25 cellular contexts compared by ENCODE assay signal in genomic region chr9:133924453-133924852, GRCh38.
DNase-seq lines count a peak whose midpoint lies in the region; ATAC-seq, FAIRE-seq and TF ChIP-seq lines count a peak whose summit lies in the region.
"Had no signal": no experiment of that assay in that cellular context is flagged by ENCODE, and none has a peak within 500 bp of the region (broad histone marks: within the 10 kb centered on the region; RNA-seq: fewer than 3 reads in every experiment).

No MANE protein-coding gene starts in this region.

- no peak overlapping the region for H2AFZ ChIP-seq in HepG2 (ENCODE audit: low read length)

- BruUV-seq in HepG2 (replicated peaks; lab: Mats Ljungman, UMichigan) = no TSS peak

- no peak overlapping the region for H3K27ac Mint-ChIP-seq in endodermal cell
- peak overlapping the region; percentile 36 for H3K27ac Mint-ChIP-seq in mesothelial cell of epicardium
- H3K27ac Mint-ChIP-seq in type B pancreatic cell = peak overlapping the region; percentile 56
- H3K27ac Mint-ChIP-seq: CD8-positive, alpha-beta memory T cell had no signal

- TF ChIP-seq EP300 in HepG2 (IDR thresholded peaks at IDR 0.05; ENCODE audit: low read depth in 2 of 2, low read length in 2 of 2) (no peak), HepG2 (CRISPR knock-in tag; IDR thresholded peaks at IDR 0.05; ENCODE audit: borderline replicate concordance) (no peak)

- peaks cover 6 to 33% of the 10 kb centered on the region in 2 experiments for H3K36me3 ChIP-seq in HepG2 (replicated peaks in 1 of 2; ENCODE audit: control insufficient read depth in 1 of 2, insufficient read depth in 2 of 2, low read length in 2 of 2)
- H3K36me3 ChIP-seq in right lobe of liver = no peaks in the 10 kb centered on the region
- no peaks in the 10 kb centered on the region for H3K36me3 ChIP-seq in endodermal cell (ENCODE audit: control insufficient read depth, insufficient read depth, low read length)

- H3K4me3 ChIP-seq in HepG2 (replicated peaks in 1 of 3; ENCODE audit: insufficient read depth in 1 of 3, low read depth in 2 of 3, low read length in 3 of 3) (no peak overlapping the region), right lobe of liver (no peak overlapping the region), endodermal cell (ENCODE audit: low read length) (no peak overlapping the region)
- H3K4me3 ChIP-seq: SJSA1 had no signal

- no peaks in the 10 kb centered on the region for H3K9me3 ChIP-seq in HepG2 (ENCODE audit: low read length)
- no peaks in the 10 kb centered on the region for H3K9me3 ChIP-seq in right lobe of liver
- H3K9me3 ChIP-seq in endodermal cell (ENCODE audit: control insufficient read depth, low read length) = no peaks in the 10 kb centered on the region
- H3K9me3 ChIP-seq: SJSA1 had no signal

- H3K27me3 Mint-ChIP-seq in endodermal cell (ENCODE audit: insufficient read depth) = no peaks in the 10 kb centered on the region
- H3K27me3 Mint-ChIP-seq in mesothelial cell of epicardium (ENCODE audit: low read depth) = no peaks in the 10 kb centered on the region
- H3K27me3 Mint-ChIP-seq in type B pancreatic cell = no peaks in the 10 kb centered on the region
- H3K27me3 Mint-ChIP-seq: CD8-positive, alpha-beta memory T cell had no signal

- DNase-seq in HepG2 (ENCODE audit: low spot score) (peak; percentile 46), right lobe of liver (no peak), endodermal cell (no peak), mesothelial cell of epicardium (ENCODE audit: low spot score in 2 of 2, unreplicated experiment in 2 of 2) (no peak), type B pancreatic cell (ENCODE audit: extremely low spot score, unreplicated experiment) (no peak), germinal center (ENCODE audit: low spot score) (no peak), frontal cortex (ENCODE audit: low spot score in 2 of 2) (no peak)
- DNase-seq: 8988T; AML-193; Calu3; CD8-positive, alpha-beta memory T cell; DMS153; NCI-H1417; NCI-H1694 treated with DMSO at 0.1 percent for 48 hours; NCI-H2081 treated with DMSO at 0.1 percent for 48 hours; NCI-H2171 treated with DMSO at 0.1 percent for 48 hours; NCI-H524 treated with DMSO at 0.1 percent for 48 hours; NCI-H82 had no signal

- CTCF ChIA-PET in HepG2 (lab: Yijun Ruan, JAX; ENCODE audit: low intra/inter-chr PET ratio, low total read pairs) = interaction anchor here (1.0 kb wide), 1 partner anchor 70 kb away, joined by 4 read pairs; no protein-coding TSS in a partner anchor

- peaks cover 6% of the 10 kb centered on the region for H3K9me3 Mint-ChIP-seq in endodermal cell
- no peaks in the 10 kb centered on the region for H3K9me3 Mint-ChIP-seq in mesothelial cell of epicardium
- no peaks in the 10 kb centered on the region for H3K9me3 Mint-ChIP-seq in type B pancreatic cell
- H3K9me3 Mint-ChIP-seq: CD8-positive, alpha-beta memory T cell had no signal

- H3K27ac ChIP-seq in HepG2 (ENCODE audit: extremely low read length, insufficient read depth, low read length) (no peak overlapping the region), right lobe of liver (no peak overlapping the region), endodermal cell (ENCODE audit: low read depth, low read length) (no peak overlapping the region)
- H3K27ac ChIP-seq: C4-2B, SJSA1 had no signal

- TF ChIP-seq POLR2A in HepG2 (IDR thresholded peaks at IDR 0.05; ENCODE audit: insufficient read depth in 1 of 2, low read depth in 2 of 2, low read length in 2 of 2) (no peak), right lobe of liver (IDR thresholded peaks at IDR 0.05) (no peak)

- H3K27me3 ChIP-seq in HepG2 (ENCODE audit: control insufficient read depth in 1 of 2, insufficient read depth in 2 of 2, low read length in 2 of 2) = no peaks in the 10 kb centered on the region
- H3K27me3 ChIP-seq in right lobe of liver = no peaks in the 10 kb centered on the region
- H3K27me3 ChIP-seq in endodermal cell (ENCODE audit: control insufficient read depth, insufficient read depth, low read length, poor library complexity, severe bottlenecking) = no peaks in the 10 kb centered on the region
- H3K27me3 ChIP-seq: SJSA1 had no signal

- H3K79me2 ChIP-seq in HepG2 (ENCODE audit: insufficient read depth, low read length) = peaks cover 55% of the 10 kb centered on the region

- H4K20me1 ChIP-seq in HepG2 (ENCODE audit: insufficient read depth, low read length) = peaks cover 17% of the 10 kb centered on the region; the same call in 1 of the 2 replicates

- in situ Hi-C loops in HepG2 (cut with HindIII; ENCODE audit: extremely low pct_ligation_motif_present, low pct_unique_long_range_greater_than_20kb) = no loop called here

- H3K4me2 ChIP-seq in HepG2 (ENCODE audit: low read depth, low read length) = no peak overlapping the region

- POLR2A ChIA-PET in HepG2 (lab: Yijun Ruan, JAX) = interaction anchor here (0.6 to 1.5 kb wide), 4 partner anchors 10 to 69 kb away, joined by 3 to 9 read pairs (median 4); no protein-coding TSS in a partner anchor

- H3K4me3 Mint-ChIP-seq in endodermal cell = no peak overlapping the region
- H3K4me3 Mint-ChIP-seq in mesothelial cell of epicardium = no peak overlapping the region
- H3K4me3 Mint-ChIP-seq in type B pancreatic cell = no peak overlapping the region
- H3K4me3 Mint-ChIP-seq: CD8-positive, alpha-beta memory T cell had no signal

- 76% methylated on average over 3 of the region's 5 CpGs for WGBS in HepG2 (ENCODE audit: low lambda C conversion rate)
- no CpG with 5 or more reads among the region's 5 CpGs for WGBS in right lobe of liver (ENCODE audit: insufficient coverage, low coverage, low lambda C conversion rate, missing lambda C conversion rate)
- WGBS in endodermal cell (ENCODE audit: insufficient coverage in 1 of 2, insufficient read length in 1 of 2), 2 experiments = 93 to 96% methylated on average over 4 to 5 of the region's 5 CpGs

- H3K4me1 Mint-ChIP-seq in endodermal cell (no peaks in the 10 kb centered on the region), mesothelial cell of epicardium (peaks cover 5% of the 10 kb centered on the region), type B pancreatic cell (ENCODE audit: unreplicated experiment) (peaks cover 16% of the 10 kb centered on the region)
- H3K4me1 Mint-ChIP-seq: CD8-positive, alpha-beta memory T cell had no signal

- peak; percentile 64 for TF ChIP-seq RAD21 in HepG2 (CRISPR knock-in tag; IDR thresholded peaks at IDR 0.05)

- TF ChIP-seq CTCF in HepG2 (CRISPR knock-in tag; IDR thresholded peaks at IDR 0.05) (peak; percentile 68), right lobe of liver (IDR thresholded peaks at IDR 0.05) (no peak), endodermal cell (conservative IDR thresholded peaks at IDR 0.05) (peak; percentile 55), mesothelial cell of epicardium (IDR thresholded peaks at IDR 0.05; ENCODE audit: unreplicated experiment) (no peak), type B pancreatic cell (conservative IDR thresholded peaks at IDR 0.05) (peak; percentile 36)

- H3K4me1 ChIP-seq in HepG2 (ENCODE audit: insufficient read depth, low read length) (peaks cover 19% of the 10 kb centered on the region), right lobe of liver (no peaks in the 10 kb centered on the region), endodermal cell (ENCODE audit: control insufficient read depth, insufficient read depth, low read length) (no peaks in the 10 kb centered on the region)
- H3K4me1 ChIP-seq: SJSA1 had no signal

- peak; percentile 72 for FAIRE-seq in HepG2 (lab: Jason Lieb, UNC)
- no peak for FAIRE-seq in frontal cortex (lab: Jason Lieb, UNC)
- FAIRE-seq: GM12891, H54, RCC 7860 had no signal

- H3K36me3 Mint-ChIP-seq in endodermal cell (ENCODE audit: low read depth) = peaks cover 27% of the 10 kb centered on the region
- H3K36me3 Mint-ChIP-seq in mesothelial cell of epicardium = peaks cover 17% of the 10 kb centered on the region
- H3K36me3 Mint-ChIP-seq in type B pancreatic cell = peaks cover 8% of the 10 kb centered on the region
- H3K36me3 Mint-ChIP-seq: CD8-positive, alpha-beta memory T cell had no signal

- peak; percentile 78 for ATAC-seq in HepG2
- ATAC-seq in right lobe of liver = no peak
- no peak for ATAC-seq in HG03460 (IDR thresholded peaks at IDR 0.05; ENCODE audit: unreplicated experiment)
- ATAC-seq: Right ventricle myocardium inferior had no signal

- intact Hi-C loops in HepG2 (cut with micrococcal nuclease; ENCODE audit: unreplicated experiment) = loop anchor here (5.0 kb wide), 1 partner anchor 53 kb away; no protein-coding TSS in a partner anchor
- intact Hi-C loops in right lobe of liver (cut with DNase I) = no loop called here

- H3K9ac ChIP-seq in HepG2 (ENCODE audit: insufficient read depth, low read depth, low read length) (no peak overlapping the region), endodermal cell (ENCODE audit: extremely low read depth, low read length, poor library complexity, severe bottlenecking) (no peak overlapping the region)

TF ChIP-seq in HepG2, 621 proteins besides CTCF, POLR2A, EP300 and RAD21 (continues in another document):
- TF ChIP-seq ZNF687 (CRISPR knock-in tag; IDR thresholded peaks at IDR 0.05) = peak; percentile 66

Comparison
In these comparisons a context has a peak if more than half of its experiments do, and no peak if none do; other contexts are left out.
1. CTCF ChIP-seq: peak in HepG2 (single experiment), endodermal cell (single experiment) and type B pancreatic cell (single experiment); none in right lobe of liver (0 of 4) and mesothelial cell of epicardium (single experiment).